Comparison of ENCODE assay signal across 8 cellular contexts in genomic region chrX:84339507-84340364, GRCh38.
DNase-seq lines count a peak whose midpoint lies in the region; ATAC-seq and TF ChIP-seq lines count a peak whose summit lies in the region.

No MANE protein-coding gene starts in this region.

- peak; percentile 72 for TF ChIP-seq CTCF in PC-3 (conservative IDR thresholded peaks at IDR 0.05; ENCODE audit: low read depth, low read length)
- TF ChIP-seq CTCF in fibroblast of villous mesenchyme (IDR thresholded peaks at IDR 0.05; ENCODE audit: insufficient read depth, low read depth, low read length): peak; percentile 31
- peak in 4 of 6 experiments; percentile 21 to 75 (median 37) for TF ChIP-seq CTCF in upper lobe of left lung (IDR thresholded peaks at IDR 0.05)

- peak overlapping the region; percentile 32 for H2AFZ ChIP-seq in ACC112 (ENCODE audit: low read length, unreplicated experiment)
- no peak overlapping the region for H2AFZ ChIP-seq in PC-3 (ENCODE audit: low read length)

- CTCF ChIA-PET in PC-3 (lab: Charles Lee): interaction anchor here (0.6 to 0.7 kb wide), 3 partner anchors 21 to 713 kb away, joined by 3 to 4 read pairs (median 4); no protein-coding TSS in a partner anchor
- CTCF ChIA-PET in activated CD4-positive, alpha-beta T cell treated with anti-CD3 and anti-CD28 coated beads, Interleukin-2, amount 10 ng/mL, durations not matched to agents 7 days and 5 days (lab: Charles Lee): no interaction called here

- H3K4me3 ChIP-seq in ACC112 (ENCODE audit: low read depth, low read length): no peak overlapping the region
- H3K4me3 ChIP-seq in PC-3 (ENCODE audit: low read length): no peak overlapping the region
- no peak overlapping the region for H3K4me3 ChIP-seq in fibroblast of villous mesenchyme (ENCODE audit: low read depth, low read length)
- H3K4me3 ChIP-seq in upper lobe of left lung: no peak overlapping the region

- H3K79me2 ChIP-seq in ACC112 (ENCODE audit: control insufficient read depth, insufficient read depth, low read length, unreplicated experiment): no peaks in the 10 kb centered on the region
- no peaks in the 10 kb centered on the region for H3K79me2 ChIP-seq in PC-3 (ENCODE audit: low read length)

- no peak overlapping the region for H3K9ac ChIP-seq in PC-3 (ENCODE audit: low read length)

- H3K9me3 Mint-ChIP-seq in activated CD4-positive, alpha-beta T cell treated with anti-CD3 and anti-CD28 coated beads, Interleukin-2, amount 10 ng/mL, durations not matched to agents 7 days and 5 days: no peaks in the 10 kb centered on the region

- ATAC-seq in GM18519 (IDR thresholded peaks at IDR 0.05; ENCODE audit: low FRiP score, unreplicated experiment) (peak; percentile 73), HG03159 (IDR thresholded peaks at IDR 0.05; ENCODE audit: unreplicated experiment) (peak; percentile 69), PC-3 (peak; percentile 31; the same call in 1 of the 2 replicates), upper lobe of left lung (ENCODE audit: low FRiP score in 2 of 2) (no peak)

- H3K36me3 ChIP-seq in ACC112 (ENCODE audit: insufficient read depth, low read length) (no peaks in the 10 kb centered on the region), PC-3 (ENCODE audit: low read depth, low read length) (no peaks in the 10 kb centered on the region), upper lobe of left lung (no peaks in the 10 kb centered on the region)

- H3K9me3 ChIP-seq in PC-3 (ENCODE audit: low read length) (no peaks in the 10 kb centered on the region), upper lobe of left lung (no peaks in the 10 kb centered on the region)

- no peak overlapping the region for H3K4me2 ChIP-seq in PC-3 (ENCODE audit: low read length)

- TF ChIP-seq POLR2A in upper lobe of left lung (IDR thresholded peaks at IDR 0.05): no peak

- H3K4me1 ChIP-seq in ACC112 (ENCODE audit: control insufficient read depth, insufficient read depth, low read length, unreplicated experiment) (peaks cover 3% of the 10 kb centered on the region), PC-3 (ENCODE audit: insufficient read depth, low read length) (no peaks in the 10 kb centered on the region), upper lobe of left lung (no peaks in the 10 kb centered on the region)

- POLR2A ChIA-PET in PC-3 (lab: Charles Lee; ENCODE audit: unreplicated experiment): no interaction called here
- POLR2A ChIA-PET in activated CD4-positive, alpha-beta T cell treated with anti-CD3 and anti-CD28 coated beads, Interleukin-2, amount 10 ng/mL, durations not matched to agents 7 days and 5 days (lab: Charles Lee): no interaction called here

- TF ChIP-seq EP300 in upper lobe of left lung (IDR thresholded peaks at IDR 0.05): no peak

- no peaks in the 10 kb centered on the region for H3K27me3 Mint-ChIP-seq in activated CD4-positive, alpha-beta T cell treated with anti-CD3 and anti-CD28 coated beads, Interleukin-2, amount 10 ng/mL, durations not matched to agents 7 days and 5 days

- no peaks in the 10 kb centered on the region for H3K27me3 ChIP-seq in ACC112 (ENCODE audit: insufficient read depth, low read length)
- H3K27me3 ChIP-seq in PC-3 (ENCODE audit: low read length): no peaks in the 10 kb centered on the region
- no peaks in the 10 kb centered on the region for H3K27me3 ChIP-seq in upper lobe of left lung

- H3K27ac Mint-ChIP-seq in activated CD4-positive, alpha-beta T cell treated with anti-CD3 and anti-CD28 coated beads, Interleukin-2, amount 10 ng/mL, durations not matched to agents 7 days and 5 days: no peak overlapping the region

- H3K4me3 Mint-ChIP-seq in activated CD4-positive, alpha-beta T cell treated with anti-CD3 and anti-CD28 coated beads, Interleukin-2, amount 10 ng/mL, durations not matched to agents 7 days and 5 days: no peak overlapping the region

- H3F3A ChIP-seq in PC-3 (ENCODE audit: low read length, unreplicated experiment): no peaks in the 10 kb centered on the region

- 16 to 20% methylated on average over 4 of the region's 4 CpGs for WGBS in upper lobe of left lung, 2 donors

- no peaks in the 10 kb centered on the region for H3K36me3 Mint-ChIP-seq in activated CD4-positive, alpha-beta T cell treated with anti-CD3 and anti-CD28 coated beads, Interleukin-2, amount 10 ng/mL, durations not matched to agents 7 days and 5 days (ENCODE audit: low read depth)

- DNase-seq in PC-3 (peak; percentile 54), fibroblast of villous mesenchyme (ENCODE audit: low read depth) (peak; percentile 10), upper lobe of left lung (no peak)
- DNase-seq in activated CD4-positive, alpha-beta T cell treated with anti-CD3 and anti-CD28 coated beads, Interleukin-2, amount 10 ng/mL, durations not matched to agents 7 days and 5 days: no peak
- no peak for DNase-seq in activated CD4-positive, alpha-beta T cell treated with anti-CD3 and anti-CD28 coated beads for 1 hour

- no peaks in the 10 kb centered on the region for H3K9me2 ChIP-seq in PC-3 (replicated peaks; ENCODE audit: low read length)

- H3K4me1 Mint-ChIP-seq in activated CD4-positive, alpha-beta T cell treated with anti-CD3 and anti-CD28 coated beads, Interleukin-2, amount 10 ng/mL, durations not matched to agents 7 days and 5 days: no peaks in the 10 kb centered on the region

- BruUV-seq in PC-3 (replicated peaks; lab: Mats Ljungman, UMichigan): no TSS peak

- intact Hi-C loops in PC-3 (cut with micrococcal nuclease): loop anchor here (5.0 to 10.0 kb wide), 2 partner anchors 135 to 568 kb away; no protein-coding TSS in a partner anchor

- H3K27ac ChIP-seq in ACC112 (ENCODE audit: low read depth, low read length): no peak overlapping the region
- no peak overlapping the region for H3K27ac ChIP-seq in PC-3 (ENCODE audit: low read length)
- H3K27ac ChIP-seq in upper lobe of left lung: no peak overlapping the region

- no peaks in the 10 kb centered on the region for H4K20me1 ChIP-seq in PC-3 (ENCODE audit: low read length)

Comparison
In these comparisons a context has a peak if more than half of its experiments do, and no peak if none do; other contexts are left out.
1. ATAC-seq: peak in GM18519 (single experiment), HG03159 (single experiment) and PC-3 (single experiment); none in upper lobe of left lung (0 of 2).
2. DNase-seq: peak in PC-3 (single experiment) and fibroblast of villous mesenchyme (single experiment); none in upper lobe of left lung (0 of 2), activated CD4-positive, alpha-beta T cell treated with anti-CD3 and anti-CD28 coated beads, Interleukin-2, amount 10 ng/mL, durations not matched to agents 7 days and 5 days (single experiment) and activated CD4-positive, alpha-beta T cell treated with anti-CD3 and anti-CD28 coated beads for 1 hour (single experiment).
3. Peak in every context shown above with its lines, with median percentiles within 50 percentile points of each other: CTCF ChIP-seq.